ENCODE assay signal across 10 cellular contexts in the genomic region with DNA sequence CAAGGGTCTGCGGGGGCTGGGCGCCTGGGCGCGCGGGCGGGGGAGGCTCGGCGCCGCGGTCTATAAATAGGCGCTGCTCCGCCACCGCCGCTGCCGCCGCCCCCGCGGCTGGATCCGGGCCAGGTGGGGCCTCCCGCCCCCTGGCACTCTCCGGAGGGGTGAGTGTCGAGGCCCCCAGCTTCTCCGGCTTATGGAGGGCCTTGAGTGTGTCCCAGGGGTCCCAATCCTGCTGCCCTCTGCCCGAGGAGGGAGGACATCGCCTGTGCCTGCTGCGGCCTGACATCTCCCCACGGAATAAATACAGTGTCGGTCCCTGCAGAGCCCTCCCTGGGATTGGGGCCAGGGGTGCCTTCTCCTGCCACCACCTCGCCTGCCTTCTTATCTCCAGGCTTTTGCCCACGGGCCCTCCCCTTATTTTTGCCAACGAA. TPM values are rescaled to one million over a fixed set of nuclear protein-coding genes. Genes with fewer than 3 reads are reported as not detected.
DNase-seq lines count a peak whose midpoint lies in the region; ATAC-seq and TF ChIP-seq lines count a peak whose summit lies in the region.
"Had no signal": no experiment of that assay in that cellular context is flagged by ENCODE, and none has a peak within 500 bp of the region (broad histone marks: within the 10 kb centered on the region; RNA-seq: fewer than 3 reads in every experiment).

No MANE protein-coding gene starts in this region.

- peaks cover 27% of the 10 kb centered on the region for H3K4me1 ChIP-seq in CD4-positive, CD25-positive, alpha-beta regulatory T cell (ENCODE audit: control insufficient read depth, insufficient read depth, low read length, poor library complexity, severe bottlenecking)
- peaks cover 20% of the 10 kb centered on the region for H3K4me1 ChIP-seq in NT2/D1 (ENCODE audit: insufficient read depth, insufficient read length)
- H3K4me1 ChIP-seq in effector memory CD4-positive, alpha-beta T cell (ENCODE audit: control insufficient read depth, insufficient read depth, low read length, poor library complexity, severe bottlenecking): peaks cover 28% of the 10 kb centered on the region

- H3K9ac ChIP-seq in NT2/D1 (ENCODE audit: insufficient read length, low read depth): peak overlapping the region; percentile 74

- peaks cover 0 to 22% (median under 1%) of the 10 kb centered on the region in 4 donors for H3K4me1 Mint-ChIP-seq in CD4-positive, CD25-positive, alpha-beta regulatory T cell
- peaks cover 9% of the 10 kb centered on the region for H3K4me1 Mint-ChIP-seq in progenitor cell of endocrine pancreas (ENCODE audit: low read depth)

- H3K36me3 Mint-ChIP-seq in CD4-positive, CD25-positive, alpha-beta regulatory T cell: no peaks in the 10 kb centered on the region
- H3K36me3 Mint-ChIP-seq in progenitor cell of endocrine pancreas (ENCODE audit: insufficient read depth): peaks cover 11% of the 10 kb centered on the region

- H3K9me3 Mint-ChIP-seq in CD4-positive, CD25-positive, alpha-beta regulatory T cell: no peaks in the 10 kb centered on the region
- H3K9me3 Mint-ChIP-seq in progenitor cell of endocrine pancreas (ENCODE audit: low read depth): no peaks in the 10 kb centered on the region

- no peaks in the 10 kb centered on the region for H3K36me3 ChIP-seq in CD4-positive, CD25-positive, alpha-beta regulatory T cell (ENCODE audit: control insufficient read depth, insufficient read depth, low read length)
- H3K36me3 ChIP-seq in NT2/D1 (ENCODE audit: insufficient read depth, insufficient read length, low read length): peaks cover 17% of the 10 kb centered on the region
- H3K36me3 ChIP-seq in effector memory CD4-positive, alpha-beta T cell (ENCODE audit: control insufficient read depth, insufficient read depth, low read length): no peaks in the 10 kb centered on the region
- H3K36me3 ChIP-seq: pancreas had no signal

- H3K9me3 ChIP-seq in CD4-positive, CD25-positive, alpha-beta regulatory T cell (ENCODE audit: control insufficient read depth in 2 of 2, low read length in 2 of 2): no peaks in the 10 kb centered on the region
- peaks cover 11% of the 10 kb centered on the region; the same call in 1 of the 2 replicates for H3K9me3 ChIP-seq in NT2/D1 (ENCODE audit: insufficient read depth, low read length)
- no peaks in the 10 kb centered on the region for H3K9me3 ChIP-seq in effector memory CD4-positive, alpha-beta T cell (ENCODE audit: control insufficient read depth, low read length)
- H3K9me3 ChIP-seq: pancreas had no signal

- CTCF ChIA-PET in RWPE1 (lab: Yijun Ruan, JAX): interaction anchor here (0.7 to 1.3 kb wide), 2 partner anchors 12 to 40 kb away, joined by 4 to 6 read pairs; no protein-coding TSS in a partner anchor

- peaks cover 3% of the 10 kb centered on the region for H3K27me3 ChIP-seq in CD4-positive, CD25-positive, alpha-beta regulatory T cell (ENCODE audit: control insufficient read depth, insufficient read depth, low read length)
- peaks cover 68% of the 10 kb centered on the region for H3K27me3 ChIP-seq in NT2/D1 (ENCODE audit: insufficient read depth, insufficient read length)
- peaks cover 30% of the 10 kb centered on the region for H3K27me3 ChIP-seq in effector memory CD4-positive, alpha-beta T cell (replicated peaks; ENCODE audit: control insufficient read depth, insufficient read depth, low read length, poor library complexity, severe bottlenecking)
- H3K27me3 ChIP-seq: pancreas had no signal

- no peak overlapping the region for H3K27ac Mint-ChIP-seq in CD4-positive, CD25-positive, alpha-beta regulatory T cell
- no peak overlapping the region for H3K27ac Mint-ChIP-seq in progenitor cell of endocrine pancreas

- H3K27ac ChIP-seq in CD4-positive, CD25-positive, alpha-beta regulatory T cell (ENCODE audit: insufficient read depth, low read length, poor library complexity, severe bottlenecking): no peak overlapping the region
- H3K27ac ChIP-seq in effector memory CD4-positive, alpha-beta T cell (ENCODE audit: insufficient read depth, low read length, poor library complexity, severe bottlenecking): no peak overlapping the region
- no peak overlapping the region for H3K27ac ChIP-seq in RWPE1
- H3K27ac ChIP-seq: pancreas had no signal

- ATAC-seq in CD4-positive, CD25-positive, alpha-beta regulatory T cell (ENCODE audit: low read depth in 2 of 2): no peak
- ATAC-seq in GM19463 (IDR thresholded peaks at IDR 0.05; ENCODE audit: unreplicated experiment): no peak

- no peak for TF ChIP-seq CTCF in progenitor cell of endocrine pancreas (IDR thresholded peaks at IDR 0.05; ENCODE audit: unreplicated experiment)
- no peak for TF ChIP-seq CTCF in RWPE1 (conservative IDR thresholded peaks at IDR 0.05; ENCODE audit: low read depth)

- DNase-seq in CD4-positive, CD25-positive, alpha-beta regulatory T cell: no peak
- DNase-seq in NT2/D1 (ENCODE audit: low read depth, low spot score): no peak
- DNase-seq in effector memory CD4-positive, alpha-beta T cell: no peak
- no peak for DNase-seq in progenitor cell of endocrine pancreas (ENCODE audit: low spot score, unreplicated experiment)
- no peak for DNase-seq in SW 1271 (lab: John Stamatoyannopoulos, UW)
- DNase-seq in RWPE1 (ENCODE audit: low spot score): no peak
- DNase-seq in NCI-H1930 (lab: John Stamatoyannopoulos, UW): no peak
- DNase-seq: NCI-H187 had no signal

- H3K27me3 Mint-ChIP-seq in CD4-positive, CD25-positive, alpha-beta regulatory T cell: peaks cover 36% of the 10 kb centered on the region
- peaks cover 45% of the 10 kb centered on the region for H3K27me3 Mint-ChIP-seq in progenitor cell of endocrine pancreas

- H3K4me3 ChIP-seq in CD4-positive, CD25-positive, alpha-beta regulatory T cell (ENCODE audit: low read depth, low read length): no peak overlapping the region
- H3K4me3 ChIP-seq in NT2/D1 (ENCODE audit: insufficient read length, low read depth): peak overlapping the region; percentile 64
- H3K4me3 ChIP-seq in effector memory CD4-positive, alpha-beta T cell (ENCODE audit: insufficient read depth, low read depth, low read length, poor library complexity, severe bottlenecking): peak overlapping the region; percentile 55

- POLR2A ChIA-PET in RWPE1 (lab: Yijun Ruan, JAX; ENCODE audit: low non-redundant PET): no interaction called here

- peak overlapping the region; percentile 70 to 84 (median 74) for H3K4me3 Mint-ChIP-seq in CD4-positive, CD25-positive, alpha-beta regulatory T cell
- peak overlapping the region; percentile 45 for H3K4me3 Mint-ChIP-seq in progenitor cell of endocrine pancreas (ENCODE audit: low read depth)

RNA-seq across cellular contexts. Expression of gene GP1BB, which starts 4.3 kb away (rescaled TPM):
- 6.4 TPM for total RNA-seq in CD4-positive, CD25-positive, alpha-beta regulatory T cell
- not detected for polyA plus RNA-seq in CD4-positive, CD25-positive, alpha-beta regulatory T cell
- total RNA-seq in progenitor cell of endocrine pancreas: 5.8 and 7.7 TPM in 2 replicates

RNA-seq across cellular contexts. Expression of gene SEPTIN5, which starts 4.8 kb away (rescaled TPM):
- 5.2 TPM for total RNA-seq in CD4-positive, CD25-positive, alpha-beta regulatory T cell
- not detected for polyA plus RNA-seq in CD4-positive, CD25-positive, alpha-beta regulatory T cell
- 32.0 and 34.5 TPM in 2 replicates for total RNA-seq in progenitor cell of endocrine pancreas

RNA-seq across cellular contexts. Expression of gene TBX1, which starts 41.5 kb away (rescaled TPM):
- not detected for total RNA-seq in CD4-positive, CD25-positive, alpha-beta regulatory T cell
- polyA plus RNA-seq in CD4-positive, CD25-positive, alpha-beta regulatory T cell: not detected
- 4.2 and 5.9 TPM in 2 replicates for total RNA-seq in progenitor cell of endocrine pancreas
